ENCODE assay signal across 9 cellular contexts in the genomic region with DNA sequence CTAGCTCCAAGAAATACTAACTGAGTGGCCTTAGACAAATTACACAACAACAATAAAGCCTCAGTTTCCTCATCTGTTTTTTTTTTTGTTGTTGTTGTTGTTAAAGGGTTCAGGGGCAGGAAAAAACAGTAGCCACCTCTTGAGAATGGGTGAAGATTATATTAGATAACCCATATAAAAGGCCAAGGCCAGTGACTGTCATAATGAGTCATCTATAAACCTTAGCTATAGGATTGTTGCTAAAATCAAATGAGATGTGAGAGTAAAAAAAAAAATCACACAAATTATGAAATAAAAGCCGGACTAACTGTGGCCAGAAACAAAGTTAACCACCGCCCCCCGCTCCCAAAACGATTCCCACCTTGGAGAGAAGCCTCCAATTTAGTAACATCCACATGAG. TPM values are rescaled to one million over a fixed set of nuclear protein-coding genes. Genes with fewer than 3 reads are reported as not detected.
A peak's percentile ranks its signal among the peaks of the same experiment; 100 is the strongest.
DNase-seq lines count a peak whose midpoint lies in the region; ATAC-seq and TF ChIP-seq lines count a peak whose summit lies in the region.
"Had no signal": no experiment of that assay in that cellular context is flagged by ENCODE, and none has a peak within 500 bp of the region (broad histone marks: within the 10 kb centered on the region; RNA-seq: fewer than 3 reads in every experiment).

No MANE protein-coding gene starts in this region.

- H3K27ac ChIP-seq in SK-N-SH (ENCODE audit: low read depth in 2 of 2, low read length in 1 of 2): peak overlapping the region in 1 of 2 experiments; percentile 84; a peak in 1 of 4 replicates

- 45% methylated on average over 4 of the region's 4 CpGs for WGBS in SK-N-SH (ENCODE audit: low lambda C conversion rate)

- peak overlapping the region; percentile 85 for H3K27ac Mint-ChIP-seq in activated B cell treated with CpG ODN at 0.5 μM for 24 hours
- peak overlapping the region; percentile 96 for H3K27ac Mint-ChIP-seq in glutamatergic neuron (ENCODE audit: unreplicated experiment)
- H3K27ac Mint-ChIP-seq in stimulated activated memory B cell treated with anti-CD40 and anti-IgM and Interleukin-4, amounts not matched to agents 10 μg/mL and 1 μg/mL and 100 μg/mL, for 72 hours: peak overlapping the region; percentile 99

- intact Hi-C loops in activated B cell treated with CpG ODN at 0.5 μM for 24 hours (cut with micrococcal nuclease): loop anchor here (5.0 kb wide), 1 partner anchor 40 kb away; no protein-coding TSS in a partner anchor

- peaks cover 46% of the 10 kb centered on the region for H4K20me1 ChIP-seq in SK-N-SH (ENCODE audit: insufficient read depth)

- peak overlapping the region; percentile 96 for H3K4me2 ChIP-seq in SK-N-SH

- peaks cover 16% of the 10 kb centered on the region for H3F3A ChIP-seq in SK-N-SH (replicated peaks; ENCODE audit: insufficient read depth)

- H3K79me2 ChIP-seq in SK-N-SH (ENCODE audit: insufficient read depth): peaks cover 68% of the 10 kb centered on the region

- H3K36me3 Mint-ChIP-seq in activated B cell treated with CpG ODN at 0.5 μM for 24 hours (ENCODE audit: low read depth) (peaks cover 28% of the 10 kb centered on the region), glutamatergic neuron (ENCODE audit: unreplicated experiment) (no peaks in the 10 kb centered on the region)
- peaks cover 11% of the 10 kb centered on the region for H3K36me3 Mint-ChIP-seq in stimulated activated memory B cell treated with anti-CD40 and anti-IgM and Interleukin-4, amounts not matched to agents 10 μg/mL and 1 μg/mL and 100 μg/mL, for 72 hours

- DNase-seq in SK-N-SH (no peak), activated B cell treated with CpG ODN at 0.5 μM for 24 hours (no peak), glutamatergic neuron (no peak), hypothalamus (lab: John Stamatoyannopoulos, UW) (no peak), nucleus accumbens (lab: John Stamatoyannopoulos, UW) (no peak)
- DNase-seq: activated CD4-positive, alpha-beta T cell treated with anti-CD3 and anti-CD28 coated beads for 1 hour had no signal

- TF ChIP-seq EP300 in SK-N-SH (IDR thresholded peaks at IDR 0.05; ENCODE audit: borderline replicate concordance in 1 of 2, low read depth in 1 of 2, low read length in 1 of 2): no peak

- H3K9me2 ChIP-seq in SK-N-SH: no peaks in the 10 kb centered on the region

- CTCF ChIA-PET in SK-N-SH (lab: Yijun Ruan, JAX) (interaction anchor here (0.8 to 2.2 kb wide), 3 partner anchors 10 to 54 kb away, joined by 3 to 6 read pairs (median 4); no protein-coding TSS in a partner anchor), activated B cell treated with CpG ODN at 0.5 μM for 24 hours (lab: Charles Lee) (interaction anchor here (1.1 to 2.2 kb wide), 2 partner anchors 23 kb away, joined by 3 to 7 read pairs; no protein-coding TSS in a partner anchor)

- peaks cover 5 to 16% of the 10 kb centered on the region in 2 experiments for H3K36me3 ChIP-seq in SK-N-SH (replicated peaks in 1 of 2; ENCODE audit: control insufficient read depth in 1 of 2, insufficient read depth in 2 of 2, low read length in 1 of 2)

- TF ChIP-seq CTCF in SK-N-SH (IDR thresholded peaks at IDR 0.05) (no peak), activated B cell treated with CpG ODN at 0.5 μM for 24 hours (IDR thresholded peaks at IDR 0.05) (no peak), glutamatergic neuron (IDR thresholded peaks at IDR 0.05; ENCODE audit: partially characterized antibody, unreplicated experiment) (no peak)

- peak overlapping the region; percentile 68 to 85 for H3K4me3 ChIP-seq in SK-N-SH (ENCODE audit: low read depth in 2 of 2, low read length in 1 of 2)

- H3K4me1 Mint-ChIP-seq in activated B cell treated with CpG ODN at 0.5 μM for 24 hours (peaks cover 41% of the 10 kb centered on the region), glutamatergic neuron (ENCODE audit: low read depth, unreplicated experiment) (peaks cover 9% of the 10 kb centered on the region)
- peaks cover 52% of the 10 kb centered on the region for H3K4me1 Mint-ChIP-seq in stimulated activated memory B cell treated with anti-CD40 and anti-IgM and Interleukin-4, amounts not matched to agents 10 μg/mL and 1 μg/mL and 100 μg/mL, for 72 hours

- H3K9me3 Mint-ChIP-seq in activated B cell treated with CpG ODN at 0.5 μM for 24 hours (no peaks in the 10 kb centered on the region), glutamatergic neuron (ENCODE audit: unreplicated experiment) (peaks cover 5% of the 10 kb centered on the region)
- no peaks in the 10 kb centered on the region for H3K9me3 Mint-ChIP-seq in stimulated activated memory B cell treated with anti-CD40 and anti-IgM and Interleukin-4, amounts not matched to agents 10 μg/mL and 1 μg/mL and 100 μg/mL, for 72 hours

- ATAC-seq in SK-N-SH treated with all-trans-retinoic acid at 6 μM for 48 hours: no peak
- no peak for ATAC-seq in activated B cell treated with CpG ODN at 0.5 μM for 24 hours (ENCODE audit: low read depth)
- no peak for ATAC-seq in stimulated activated memory B cell treated with anti-CD40 and anti-IgM and Interleukin-4, amounts not matched to agents 10 μg/mL and 1 μg/mL and 100 μg/mL, for 72 hours
- ATAC-seq in HG02938 (IDR thresholded peaks at IDR 0.05; ENCODE audit: unreplicated experiment): no peak

- H3K9ac ChIP-seq in SK-N-SH: peak overlapping the region; percentile 74

- peaks cover 0 to 6% of the 10 kb centered on the region in 2 experiments; a peak in 1 of 4 replicates for H3K4me1 ChIP-seq in SK-N-SH (ENCODE audit: control insufficient read depth in 1 of 2, insufficient read depth in 2 of 2, low read depth in 1 of 2, low read length in 1 of 2)

- H3K4me3 Mint-ChIP-seq in activated B cell treated with CpG ODN at 0.5 μM for 24 hours (peak overlapping the region; percentile 96), glutamatergic neuron (ENCODE audit: unreplicated experiment) (peak overlapping the region; percentile 97)
- peak overlapping the region; percentile 95 for H3K4me3 Mint-ChIP-seq in stimulated activated memory B cell treated with anti-CD40 and anti-IgM and Interleukin-4, amounts not matched to agents 10 μg/mL and 1 μg/mL and 100 μg/mL, for 72 hours

- no peaks in the 10 kb centered on the region for H3K9me3 ChIP-seq in SK-N-SH

- POLR2A ChIA-PET in SK-N-SH (lab: Yijun Ruan, JAX) (interaction anchor here (2.0 to 3.2 kb wide), 2 partner anchors 9 to 18 kb away, joined by 9 to 11 read pairs; a partner anchor contains a TSS), activated B cell treated with CpG ODN at 0.5 μM for 24 hours (lab: Charles Lee) (interaction anchor here (0.6 to 4.5 kb wide), 13 partner anchors 8 to 311 kb away, joined by 3 to 143 read pairs (median 5); a partner anchor contains a TSS)

- no peak overlapping the region for H2AFZ ChIP-seq in SK-N-SH (ENCODE audit: low read depth)

- no peaks in the 10 kb centered on the region for H3K27me3 ChIP-seq in SK-N-SH (ENCODE audit: insufficient read depth)

- TF ChIP-seq RAD21 in SK-N-SH (IDR thresholded peaks at IDR 0.05; ENCODE audit: low read length): no peak

- H3K27me3 Mint-ChIP-seq in activated B cell treated with CpG ODN at 0.5 μM for 24 hours (no peaks in the 10 kb centered on the region), glutamatergic neuron (ENCODE audit: unreplicated experiment) (peaks cover 7% of the 10 kb centered on the region)
- H3K27me3 Mint-ChIP-seq in stimulated activated memory B cell treated with anti-CD40 and anti-IgM and Interleukin-4, amounts not matched to agents 10 μg/mL and 1 μg/mL and 100 μg/mL, for 72 hours: no peaks in the 10 kb centered on the region

TF ChIP-seq in SK-N-SH, 30 proteins besides CTCF, POLR2A, EP300 and RAD21:
- TF ChIP-seq NFIC (IDR thresholded peaks at IDR 0.05; ENCODE audit: borderline replicate concordance): no peak
- peak; percentile 8; the same call in 1 of the 2 replicates for TF ChIP-seq FOSL2 (IDR thresholded peaks at IDR 0.05; ENCODE audit: borderline replicate concordance, low read depth)

TF ChIP-seq in SK-N-SH treated with all-trans-retinoic acid at 6 μM for 48 hours, 23 proteins besides CTCF, POLR2A, EP300 and RAD21:
- TF ChIP-seq ZNF565 (CRISPR knock-in tag; conservative IDR thresholded peaks at IDR 0.05; ENCODE audit: low read depth) (no peak), ARNTL (CRISPR knock-in tag; IDR thresholded peaks at IDR 0.05; ENCODE audit: borderline replicate concordance, low read depth) (no peak), RARB (CRISPR knock-in tag; IDR thresholded peaks at IDR 0.05) (no peak)

RNA-seq across cellular contexts. Expression of a gene that starts 1.3 kb away (rescaled TPM):
- polyA plus RNA-seq in SK-N-SH (2012; rRNA removed): 4.4 and 6.0 TPM in 2 replicates
- 5.3 and 6.4 TPM in 2 replicates for polyA plus RNA-seq in SK-N-SH (2012; cell fraction: cytosol; rRNA removed)
- 7.3 and 13.6 TPM in 2 replicates for polyA plus RNA-seq in SK-N-SH (2012; cell fraction: nucleus; rRNA removed)
- 43.5 and 52.7 TPM in 2 replicates for total RNA-seq in activated B cell treated with CpG ODN at 0.5 μM for 24 hours
- total RNA-seq in glutamatergic neuron (ENCODE audit: unreplicated experiment): 34.8 TPM

RNA-seq across cellular contexts. Expression of a gene that starts 18.1 kb away (rescaled TPM):
- polyA plus RNA-seq in SK-N-SH (2012; rRNA removed): 12.4 and 18.2 TPM in 2 replicates
- polyA plus RNA-seq in SK-N-SH (2012; cell fraction: cytosol; rRNA removed): 15.0 and 16.3 TPM in 2 replicates
- 12.6 and 16.7 TPM in 2 replicates for polyA plus RNA-seq in SK-N-SH (2012; cell fraction: nucleus; rRNA removed)
- 47.8 and 51.0 TPM in 2 replicates for total RNA-seq in activated B cell treated with CpG ODN at 0.5 μM for 24 hours
- 36.8 TPM for total RNA-seq in glutamatergic neuron (ENCODE audit: unreplicated experiment)
